3 cellular contexts compared by ENCODE assay signal in the genomic region with DNA sequence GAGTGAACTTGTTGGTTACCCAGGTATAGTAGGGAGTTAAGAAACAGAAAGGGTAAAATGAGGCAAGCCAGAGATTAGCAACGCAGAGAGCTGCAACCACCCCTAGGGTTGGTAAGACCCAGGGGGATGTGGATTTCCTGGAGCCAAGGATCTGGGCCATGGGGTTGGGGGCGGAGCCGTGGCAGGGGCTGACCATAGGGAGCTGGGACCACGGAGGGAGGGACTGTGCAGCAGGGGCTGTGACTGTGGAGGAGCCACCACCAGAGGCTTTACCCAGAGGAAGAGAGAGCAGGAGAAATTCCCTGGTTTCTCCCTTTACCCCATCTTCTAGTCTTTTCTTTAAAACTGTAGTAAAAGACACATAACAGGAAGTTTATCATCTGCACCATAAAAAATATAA.
TF ChIP-seq lines count a peak whose summit lies in the region.

No MANE protein-coding gene starts in this region.

TF ChIP-seq in SK-N-SH, 30 proteins besides CTCF, POLR2A, EP300 and RAD21 (continues in another document):
- TF ChIP-seq TCF12 (IDR thresholded peaks at IDR 0.05) (no peak), NRF1 (IDR thresholded peaks at IDR 0.05; ENCODE audit: low read depth, low read length) (no peak), FOXM1 (IDR thresholded peaks at IDR 0.05; ENCODE audit: low read depth) (no peak), CHD2 (IDR thresholded peaks at IDR 0.05; ENCODE audit: low read length, partially characterized antibody) (no peak), GABPA (IDR thresholded peaks at IDR 0.05; ENCODE audit: low read depth) (no peak), SMC3 (IDR thresholded peaks at IDR 0.05; ENCODE audit: low read depth, low read length) (no peak), RXRA (IDR thresholded peaks at IDR 0.05; ENCODE audit: borderline replicate concordance, low read depth) (no peak), RCOR1 (IDR thresholded peaks at IDR 0.05; ENCODE audit: low read length) (no peak), ELF1 (IDR thresholded peaks at IDR 0.05) (no peak), NFIC (IDR thresholded peaks at IDR 0.05; ENCODE audit: borderline replicate concordance) (no peak)
- TF ChIP-seq, protein P1, sequence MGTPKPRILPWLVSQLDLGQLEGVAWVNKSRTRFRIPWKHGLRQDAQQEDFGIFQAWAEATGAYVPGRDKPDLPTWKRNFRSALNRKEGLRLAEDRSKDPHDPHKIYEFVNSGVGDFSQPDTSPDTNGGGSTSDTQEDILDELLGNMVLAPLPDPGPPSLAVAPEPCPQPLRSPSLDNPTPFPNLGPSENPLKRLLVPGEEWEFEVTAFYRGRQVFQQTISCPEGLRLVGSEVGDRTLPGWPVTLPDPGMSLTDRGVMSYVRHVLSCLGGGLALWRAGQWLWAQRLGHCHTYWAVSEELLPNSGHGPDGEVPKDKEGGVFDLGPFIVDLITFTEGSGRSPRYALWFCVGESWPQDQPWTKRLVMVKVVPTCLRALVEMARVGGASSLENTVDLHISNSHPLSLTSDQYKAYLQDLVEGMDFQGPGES (IDR thresholded peaks at IDR 0.05; ENCODE audit: low read depth, low read length), result no peak
- TF ChIP-seq, protein P2, sequence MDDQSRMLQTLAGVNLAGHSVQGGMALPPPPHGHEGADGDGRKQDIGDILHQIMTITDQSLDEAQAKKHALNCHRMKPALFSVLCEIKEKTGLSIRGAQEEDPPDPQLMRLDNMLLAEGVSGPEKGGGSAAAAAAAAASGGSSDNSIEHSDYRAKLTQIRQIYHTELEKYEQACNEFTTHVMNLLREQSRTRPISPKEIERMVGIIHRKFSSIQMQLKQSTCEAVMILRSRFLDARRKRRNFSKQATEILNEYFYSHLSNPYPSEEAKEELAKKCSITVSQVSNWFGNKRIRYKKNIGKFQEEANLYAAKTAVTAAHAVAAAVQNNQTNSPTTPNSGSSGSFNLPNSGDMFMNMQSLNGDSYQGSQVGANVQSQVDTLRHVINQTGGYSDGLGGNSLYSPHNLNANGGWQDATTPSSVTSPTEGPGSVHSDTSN (IDR thresholded peaks at IDR 0.05), result no peak
- TF ChIP-seq, protein P3, sequence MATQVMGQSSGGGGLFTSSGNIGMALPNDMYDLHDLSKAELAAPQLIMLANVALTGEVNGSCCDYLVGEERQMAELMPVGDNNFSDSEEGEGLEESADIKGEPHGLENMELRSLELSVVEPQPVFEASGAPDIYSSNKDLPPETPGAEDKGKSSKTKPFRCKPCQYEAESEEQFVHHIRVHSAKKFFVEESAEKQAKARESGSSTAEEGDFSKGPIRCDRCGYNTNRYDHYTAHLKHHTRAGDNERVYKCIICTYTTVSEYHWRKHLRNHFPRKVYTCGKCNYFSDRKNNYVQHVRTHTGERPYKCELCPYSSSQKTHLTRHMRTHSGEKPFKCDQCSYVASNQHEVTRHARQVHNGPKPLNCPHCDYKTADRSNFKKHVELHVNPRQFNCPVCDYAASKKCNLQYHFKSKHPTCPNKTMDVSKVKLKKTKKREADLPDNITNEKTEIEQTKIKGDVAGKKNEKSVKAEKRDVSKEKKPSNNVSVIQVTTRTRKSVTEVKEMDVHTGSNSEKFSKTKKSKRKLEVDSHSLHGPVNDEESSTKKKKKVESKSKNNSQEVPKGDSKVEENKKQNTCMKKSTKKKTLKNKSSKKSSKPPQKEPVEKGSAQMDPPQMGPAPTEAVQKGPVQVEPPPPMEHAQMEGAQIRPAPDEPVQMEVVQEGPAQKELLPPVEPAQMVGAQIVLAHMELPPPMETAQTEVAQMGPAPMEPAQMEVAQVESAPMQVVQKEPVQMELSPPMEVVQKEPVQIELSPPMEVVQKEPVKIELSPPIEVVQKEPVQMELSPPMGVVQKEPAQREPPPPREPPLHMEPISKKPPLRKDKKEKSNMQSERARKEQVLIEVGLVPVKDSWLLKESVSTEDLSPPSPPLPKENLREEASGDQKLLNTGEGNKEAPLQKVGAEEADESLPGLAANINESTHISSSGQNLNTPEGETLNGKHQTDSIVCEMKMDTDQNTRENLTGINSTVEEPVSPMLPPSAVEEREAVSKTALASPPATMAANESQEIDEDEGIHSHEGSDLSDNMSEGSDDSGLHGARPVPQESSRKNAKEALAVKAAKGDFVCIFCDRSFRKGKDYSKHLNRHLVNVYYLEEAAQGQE (IDR thresholded peaks at IDR 0.05; ENCODE audit: low read depth, low read length), result no peak

TF ChIP-seq in SK-N-SH treated with all-trans-retinoic acid at 6 μM for 48 hours, 23 proteins besides CTCF, POLR2A, EP300 and RAD21:
- TF ChIP-seq ISL1 (CRISPR knock-in tag; IDR thresholded peaks at IDR 0.05), result no peak
- no peak for TF ChIP-seq RARB (CRISPR knock-in tag; IDR thresholded peaks at IDR 0.05)
- no peak for TF ChIP-seq ESRRG (CRISPR knock-in tag; IDR thresholded peaks at IDR 0.05)
- no peak for TF ChIP-seq ZC3H10 (CRISPR knock-in tag; IDR thresholded peaks at IDR 0.05)
- TF ChIP-seq GLIS3 (CRISPR knock-in tag; IDR thresholded peaks at IDR 0.05), result no peak
- TF ChIP-seq PPARA (CRISPR knock-in tag; IDR thresholded peaks at IDR 0.05; ENCODE audit: borderline replicate concordance), result no peak
- TF ChIP-seq ARNTL (CRISPR knock-in tag; IDR thresholded peaks at IDR 0.05; ENCODE audit: borderline replicate concordance, low read depth), result no peak
- TF ChIP-seq CSDC2 (CRISPR knock-in tag; IDR thresholded peaks at IDR 0.05), result no peak
- TF ChIP-seq ZNF8 (CRISPR knock-in tag; IDR thresholded peaks at IDR 0.05), result no peak

TF ChIP-seq in K562, 482 proteins besides CTCF, POLR2A, EP300 and RAD21 (continued from another document):
- TF ChIP-seq, protein P4, sequence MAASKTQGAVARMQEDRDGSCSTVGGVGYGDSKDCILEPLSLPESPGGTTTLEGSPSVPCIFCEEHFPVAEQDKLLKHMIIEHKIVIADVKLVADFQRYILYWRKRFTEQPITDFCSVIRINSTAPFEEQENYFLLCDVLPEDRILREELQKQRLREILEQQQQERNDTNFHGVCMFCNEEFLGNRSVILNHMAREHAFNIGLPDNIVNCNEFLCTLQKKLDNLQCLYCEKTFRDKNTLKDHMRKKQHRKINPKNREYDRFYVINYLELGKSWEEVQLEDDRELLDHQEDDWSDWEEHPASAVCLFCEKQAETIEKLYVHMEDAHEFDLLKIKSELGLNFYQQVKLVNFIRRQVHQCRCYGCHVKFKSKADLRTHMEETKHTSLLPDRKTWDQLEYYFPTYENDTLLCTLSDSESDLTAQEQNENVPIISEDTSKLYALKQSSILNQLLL (CRISPR knock-in tag; IDR thresholded peaks at IDR 0.05; ENCODE audit: borderline replicate concordance), result no peak
- TF ChIP-seq, protein P5, sequence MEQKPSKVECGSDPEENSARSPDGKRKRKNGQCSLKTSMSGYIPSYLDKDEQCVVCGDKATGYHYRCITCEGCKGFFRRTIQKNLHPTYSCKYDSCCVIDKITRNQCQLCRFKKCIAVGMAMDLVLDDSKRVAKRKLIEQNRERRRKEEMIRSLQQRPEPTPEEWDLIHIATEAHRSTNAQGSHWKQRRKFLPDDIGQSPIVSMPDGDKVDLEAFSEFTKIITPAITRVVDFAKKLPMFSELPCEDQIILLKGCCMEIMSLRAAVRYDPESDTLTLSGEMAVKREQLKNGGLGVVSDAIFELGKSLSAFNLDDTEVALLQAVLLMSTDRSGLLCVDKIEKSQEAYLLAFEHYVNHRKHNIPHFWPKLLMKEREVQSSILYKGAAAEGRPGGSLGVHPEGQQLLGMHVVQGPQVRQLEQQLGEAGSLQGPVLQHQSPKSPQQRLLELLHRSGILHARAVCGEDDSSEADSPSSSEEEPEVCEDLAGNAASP (IDR thresholded peaks at IDR 0.05), result no peak
- no peak for TF ChIP-seq GTF2A2 (tag; IDR thresholded peaks at IDR 0.05)
- TF ChIP-seq, protein P3 (CRISPR knock-in tag; IDR thresholded peaks at IDR 0.05; ENCODE audit: low read depth), result no peak
- TF ChIP-seq SNRNP70 (optimal IDR thresholded peaks at IDR 0.05; ENCODE audit: low read depth, low read length), result no peak
- no peak for TF ChIP-seq ZNF3 (CRISPR knock-in tag; IDR thresholded peaks at IDR 0.05)
- TF ChIP-seq, protein P6, sequence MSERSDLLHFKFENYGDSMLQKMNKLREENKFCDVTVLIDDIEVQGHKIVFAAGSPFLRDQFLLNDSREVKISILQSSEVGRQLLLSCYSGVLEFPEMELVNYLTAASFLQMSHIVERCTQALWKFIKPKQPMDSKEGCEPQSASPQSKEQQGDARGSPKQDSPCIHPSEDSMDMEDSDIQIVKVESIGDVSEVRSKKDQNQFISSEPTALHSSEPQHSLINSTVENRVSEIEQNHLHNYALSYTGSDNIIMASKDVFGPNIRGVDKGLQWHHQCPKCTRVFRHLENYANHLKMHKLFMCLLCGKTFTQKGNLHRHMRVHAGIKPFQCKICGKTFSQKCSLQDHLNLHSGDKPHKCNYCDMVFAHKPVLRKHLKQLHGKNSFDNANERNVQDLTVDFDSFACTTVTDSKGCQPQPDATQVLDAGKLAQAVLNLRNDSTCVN (CRISPR knock-in tag; IDR thresholded peaks at IDR 0.05), result no peak
- TF ChIP-seq, protein P7, sequence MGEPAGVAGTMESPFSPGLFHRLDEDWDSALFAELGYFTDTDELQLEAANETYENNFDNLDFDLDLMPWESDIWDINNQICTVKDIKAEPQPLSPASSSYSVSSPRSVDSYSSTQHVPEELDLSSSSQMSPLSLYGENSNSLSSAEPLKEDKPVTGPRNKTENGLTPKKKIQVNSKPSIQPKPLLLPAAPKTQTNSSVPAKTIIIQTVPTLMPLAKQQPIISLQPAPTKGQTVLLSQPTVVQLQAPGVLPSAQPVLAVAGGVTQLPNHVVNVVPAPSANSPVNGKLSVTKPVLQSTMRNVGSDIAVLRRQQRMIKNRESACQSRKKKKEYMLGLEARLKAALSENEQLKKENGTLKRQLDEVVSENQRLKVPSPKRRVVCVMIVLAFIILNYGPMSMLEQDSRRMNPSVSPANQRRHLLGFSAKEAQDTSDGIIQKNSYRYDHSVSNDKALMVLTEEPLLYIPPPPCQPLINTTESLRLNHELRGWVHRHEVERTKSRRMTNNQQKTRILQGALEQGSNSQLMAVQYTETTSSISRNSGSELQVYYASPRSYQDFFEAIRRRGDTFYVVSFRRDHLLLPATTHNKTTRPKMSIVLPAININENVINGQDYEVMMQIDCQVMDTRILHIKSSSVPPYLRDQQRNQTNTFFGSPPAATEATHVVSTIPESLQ (CRISPR knock-in tag; IDR thresholded peaks at IDR 0.05), result no peak
- TF ChIP-seq SRSF1 (IDR thresholded peaks at IDR 0.05; ENCODE audit: low read depth, low read length), result no peak
- TF ChIP-seq MYBL2 (IDR thresholded peaks at IDR 0.05; ENCODE audit: low read depth), result no peak
- TF ChIP-seq MYBL2 (CRISPR knock-in tag; IDR thresholded peaks at IDR 0.05; ENCODE audit: borderline replicate concordance), result no peak
- TF ChIP-seq RBM39 (optimal IDR thresholded peaks at IDR 0.05; ENCODE audit: low read depth, low read length), result no peak
- no peak for TF ChIP-seq ZNF175 (CRISPR knock-in tag; IDR thresholded peaks at IDR 0.05; ENCODE audit: low read depth)
- TF ChIP-seq, protein P8, sequence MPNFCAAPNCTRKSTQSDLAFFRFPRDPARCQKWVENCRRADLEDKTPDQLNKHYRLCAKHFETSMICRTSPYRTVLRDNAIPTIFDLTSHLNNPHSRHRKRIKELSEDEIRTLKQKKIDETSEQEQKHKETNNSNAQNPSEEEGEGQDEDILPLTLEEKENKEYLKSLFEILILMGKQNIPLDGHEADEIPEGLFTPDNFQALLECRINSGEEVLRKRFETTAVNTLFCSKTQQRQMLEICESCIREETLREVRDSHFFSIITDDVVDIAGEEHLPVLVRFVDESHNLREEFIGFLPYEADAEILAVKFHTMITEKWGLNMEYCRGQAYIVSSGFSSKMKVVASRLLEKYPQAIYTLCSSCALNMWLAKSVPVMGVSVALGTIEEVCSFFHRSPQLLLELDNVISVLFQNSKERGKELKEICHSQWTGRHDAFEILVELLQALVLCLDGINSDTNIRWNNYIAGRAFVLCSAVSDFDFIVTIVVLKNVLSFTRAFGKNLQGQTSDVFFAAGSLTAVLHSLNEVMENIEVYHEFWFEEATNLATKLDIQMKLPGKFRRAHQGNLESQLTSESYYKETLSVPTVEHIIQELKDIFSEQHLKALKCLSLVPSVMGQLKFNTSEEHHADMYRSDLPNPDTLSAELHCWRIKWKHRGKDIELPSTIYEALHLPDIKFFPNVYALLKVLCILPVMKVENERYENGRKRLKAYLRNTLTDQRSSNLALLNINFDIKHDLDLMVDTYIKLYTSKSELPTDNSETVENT (CRISPR knock-in tag; IDR thresholded peaks at IDR 0.05), result no peak
TF ChIP-seq in K562: peak in this region for 0.
